ENCODE assay signal across 20 cellular contexts in the genomic region with DNA sequence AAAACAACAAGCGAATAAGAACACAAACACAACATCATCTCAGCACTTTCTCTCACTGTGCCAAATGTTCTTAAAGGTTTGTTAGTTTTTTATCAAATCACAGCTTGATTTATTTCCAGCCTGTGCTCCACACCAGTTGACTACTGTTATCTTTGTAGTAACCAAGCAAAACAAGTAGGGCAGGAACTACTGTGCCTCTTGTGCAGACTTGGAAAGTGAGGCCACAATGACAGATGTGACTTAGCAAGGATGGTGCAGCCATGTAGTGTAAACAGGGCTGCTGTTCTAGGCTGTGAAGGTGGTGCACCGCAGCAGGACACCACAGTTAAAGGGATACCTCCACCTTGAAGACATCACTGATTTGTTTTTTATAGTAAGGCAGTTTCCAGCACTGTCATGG.
"Had no signal": no experiment of that assay in that cellular context is flagged by ENCODE, and none has a peak within 500 bp of the region (broad histone marks: within the 10 kb centered on the region; RNA-seq: fewer than 3 reads in every experiment).

No MANE protein-coding gene starts in this region.

- H3K4me3 ChIP-seq: SJCRH30 had no signal

- DNase-seq: Karpas-422, KG1, MM.1S, NCI-H1105, NCI-H1417, NCI-H1436 treated with DMSO at 0.1 percent for 48 hours, NCI-H187, NCI-H2029, NCI-H2081 treated with DMSO at 0.1 percent for 48 hours, NCI-H2171, NCI-H226, NCI-H446, NCI-H510A, NCI-H524 treated with DMSO at 0.1 percent for 48 hours, NCI-H774, RPMI8226, SHP77 treated with DMSO at 0.1 percent for 48 hours, SJCRH30 had no signal

- H3K27me3 ChIP-seq: SJCRH30 had no signal

- H3K36me3 ChIP-seq: SJCRH30 had no signal

- H3K27ac ChIP-seq: SJCRH30 had no signal

- H3K9me3 ChIP-seq: SJCRH30 had no signal

- ATAC-seq: HepG2, SK-N-SH treated with all-trans-retinoic acid at 6 μM for 48 hours had no signal

- H3K4me1 ChIP-seq: SJCRH30 had no signal
